In the genomic region with DNA sequence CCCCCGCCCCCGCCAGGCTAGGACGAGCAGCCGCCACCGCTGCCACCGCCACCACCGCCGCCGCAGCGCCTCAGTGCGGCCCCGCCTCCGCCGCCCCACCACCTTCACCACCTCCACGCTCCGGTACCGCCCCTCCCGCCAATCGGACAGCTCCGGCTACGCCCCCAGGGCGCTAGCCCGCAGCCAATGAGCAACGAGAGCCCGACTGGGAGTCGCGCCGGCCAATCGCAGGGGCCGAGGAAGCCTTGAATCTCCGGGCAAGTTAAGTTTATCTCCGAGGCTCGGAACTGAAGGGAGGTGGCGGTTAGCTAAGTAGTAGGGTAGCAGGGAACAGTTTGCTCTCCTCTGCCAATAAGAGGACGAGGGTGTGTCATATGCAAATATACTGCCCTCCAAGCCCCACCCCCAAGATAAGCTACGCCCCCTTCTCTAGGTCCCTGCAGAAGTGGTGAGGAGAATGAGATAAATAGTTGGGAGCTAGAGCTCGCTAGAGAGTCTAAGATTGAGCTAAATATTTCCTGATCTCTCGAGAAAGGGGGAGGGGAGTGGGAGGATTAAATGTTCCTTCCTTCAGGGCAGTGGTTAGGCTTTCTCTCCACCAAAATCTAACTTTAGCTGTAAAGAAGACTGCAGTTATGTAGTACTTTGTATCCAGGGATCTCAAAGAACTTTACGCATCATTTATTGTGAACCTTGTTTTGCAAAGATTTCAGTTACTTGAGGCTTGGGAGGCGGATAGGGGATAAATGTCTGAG, we compare ENCODE assay signal across 8 cellular contexts. TPM values are rescaled to one million over a fixed set of nuclear protein-coding genes. Genes with fewer than 3 reads are reported as not detected.
A peak's percentile ranks its signal among the peaks of the same experiment; 100 is the strongest.
DNase-seq lines count a peak whose midpoint lies in the region; ATAC-seq, FAIRE-seq and TF ChIP-seq lines count a peak whose summit lies in the region.

A gene with protein sequence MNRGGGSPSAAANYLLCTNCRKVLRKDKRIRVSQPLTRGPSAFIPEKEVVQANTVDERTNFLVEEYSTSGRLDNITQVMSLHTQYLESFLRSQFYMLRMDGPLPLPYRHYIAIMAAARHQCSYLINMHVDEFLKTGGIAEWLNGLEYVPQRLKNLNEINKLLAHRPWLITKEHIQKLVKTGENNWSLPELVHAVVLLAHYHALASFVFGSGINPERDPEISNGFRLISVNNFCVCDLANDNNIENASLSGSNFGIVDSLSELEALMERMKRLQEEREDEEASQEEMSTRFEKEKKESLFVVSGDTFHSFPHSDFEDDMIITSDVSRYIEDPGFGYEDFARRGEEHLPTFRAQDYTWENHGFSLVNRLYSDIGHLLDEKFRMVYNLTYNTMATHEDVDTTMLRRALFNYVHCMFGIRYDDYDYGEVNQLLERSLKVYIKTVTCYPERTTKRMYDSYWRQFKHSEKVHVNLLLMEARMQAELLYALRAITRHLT (minus strand): TSS at position 77 of the 755 bp plus-strand sequence. CDS start 342 bp downstream, outside the sequence.

- H3K27me3 Mint-ChIP-seq in T-cell = no peaks in the 10 kb centered on the region

- H3K4me3 Mint-ChIP-seq in T-cell = peak within 1 kb of the TSS in 1 of 3 donors; percentile 93

- ATAC-seq in HG02798 (IDR thresholded peaks at IDR 0.05; ENCODE audit: poor library complexity, unreplicated experiment) (peak; percentile 97), T-cell (replicated peaks in 1 of 4) (peak; percentile 86 to 90 (median 88))

- POLR2A ChIA-PET in T-cell (lab: Charles Lee) = interaction anchor here (0.5 to 2.5 kb wide), 31 partner anchors 10 to 558 kb away, joined by 3 to 30 read pairs (median 4); a partner anchor contains a TSS

- H3K4me1 Mint-ChIP-seq in T-cell = peaks cover 58 to 68% (median 61%) of the 10 kb centered on the region in 3 donors

- H3K9me3 Mint-ChIP-seq in T-cell = no peaks in the 10 kb centered on the region

- peak within 1 kb of the TSS; percentile 79 for H2AFZ ChIP-seq in parathyroid adenoma

- H3K27ac ChIP-seq in parathyroid adenoma (peak within 1 kb of the TSS; percentile 94), tibial artery (peak within 1 kb of the TSS; percentile 93 to 94)

- peak within 1 kb of the TSS; percentile 93 for H3K9ac ChIP-seq in adipocyte (ENCODE audit: low read length)
- peak within 1 kb of the TSS; percentile 1 for H3K9ac ChIP-seq in parathyroid adenoma

- DNase-seq in GM12891 (ENCODE audit: insufficient read length, low spot score) (peak; percentile 78), NCI-H1436 (lab: John Stamatoyannopoulos, UW) (peak; percentile 99), T-cell (peak; percentile 95 to 99 (median 99)), adipocyte (ENCODE audit: low read depth) (peak; percentile 100), cardiac septum (ENCODE audit: low spot score) (peak; percentile 100), tibial artery (peak; percentile 99)

- peak; percentile 86 for TF ChIP-seq POLR2A in GM12891 (IDR thresholded peaks at IDR 0.05; ENCODE audit: low read depth, low read length)

- no peaks in the 10 kb centered on the region for H3K36me3 ChIP-seq in adipocyte (ENCODE audit: control insufficient read depth, insufficient read depth, low read length, severe bottlenecking)
- H3K36me3 ChIP-seq in parathyroid adenoma (ENCODE audit: control insufficient read depth, insufficient read depth, low read length) = no peaks in the 10 kb centered on the region
- H3K36me3 ChIP-seq in tibial artery = no peaks in the 10 kb centered on the region

- peak within 1 kb of the TSS; percentile 83 to 88 for H3K27ac Mint-ChIP-seq in T-cell

- intact Hi-C loops in cardiac septum (cut with DNase I) (loop anchor here (1.0 to 10.0 kb wide), 4 partner anchors 79 to 476 kb away; no protein-coding TSS in a partner anchor), tibial artery (cut with DNase I; ENCODE audit: low total_unique reads) (loop anchor here (5.0 to 10.0 kb wide), 2 partner anchors 476 to 533 kb away; no protein-coding TSS in a partner anchor)

- H3K4me2 ChIP-seq in parathyroid adenoma (ENCODE audit: low read length) = peak within 1 kb of the TSS; percentile 81

- peak; percentile 99 for FAIRE-seq in GM12891 (lab: Jason Lieb, UNC)

- H3K4me1 ChIP-seq in adipocyte (ENCODE audit: control insufficient read depth, insufficient read depth, low read length) = peaks cover 29% of the 10 kb centered on the region
- H3K4me1 ChIP-seq in parathyroid adenoma = peaks cover 4% of the 10 kb centered on the region
- H3K4me1 ChIP-seq in tibial artery = peaks cover 0 to 39% (median 19%) of the 10 kb centered on the region in 4 donors

- no peaks in the 10 kb centered on the region for H3K79me2 ChIP-seq in parathyroid adenoma

- H3K4me3 ChIP-seq in adipocyte (ENCODE audit: low read length) (peak within 1 kb of the TSS; percentile 96), parathyroid adenoma (ENCODE audit: low read depth, low read length) (peak within 1 kb of the TSS; percentile 72), tibial artery (peak within 1 kb of the TSS; percentile 96 to 97)

- H3K27me3 ChIP-seq in adipocyte (replicated peaks; ENCODE audit: control insufficient read depth, insufficient read depth, low read length) = no peaks in the 10 kb centered on the region
- no peaks in the 10 kb centered on the region for H3K27me3 ChIP-seq in parathyroid adenoma (ENCODE audit: control insufficient read depth, insufficient read depth, low read length)
- no peaks in the 10 kb centered on the region for H3K27me3 ChIP-seq in tibial artery

- H3K36me3 Mint-ChIP-seq in T-cell = peaks cover under 1% of the 10 kb centered on the region

- H3K9me3 ChIP-seq in adipocyte (ENCODE audit: control insufficient read depth, low read length) (no peaks in the 10 kb centered on the region), parathyroid adenoma (ENCODE audit: control insufficient read depth, low read length) (no peaks in the 10 kb centered on the region), tibial artery (no peaks in the 10 kb centered on the region)

- TF ChIP-seq CTCF in parathyroid adenoma (IDR thresholded peaks at IDR 0.05) = peak; percentile 9
- no peak for TF ChIP-seq CTCF in tibial artery (IDR thresholded peaks at IDR 0.05)

- CTCF ChIA-PET in T-cell (lab: Charles Lee) = interaction anchor here (0.6 to 4.3 kb wide), 41 partner anchors 10 to 1436 kb away, joined by 3 to 38 read pairs (median 4); a partner anchor contains a TSS

TF ChIP-seq in GM12891, 5 proteins besides CTCF, POLR2A, EP300 and RAD21:
- TF ChIP-seq SPI1 (IDR thresholded peaks at IDR 0.05; ENCODE audit: low read depth, low read length) (0 out of 2 replicates have a peak, but pooled peaks have one; percentile 3), POU2F2 (IDR thresholded peaks at IDR 0.05; ENCODE audit: low read depth, low read length) (peak; percentile 94), POLR2AphosphoS5 (IDR thresholded peaks at IDR 0.05; ENCODE audit: low read depth, low read length) (peak; percentile 76), PAX5 (IDR thresholded peaks at IDR 0.05; ENCODE audit: insufficient read depth, low read length, severe bottlenecking) (no peak), TAF1 (IDR thresholded peaks at IDR 0.05; ENCODE audit: low read depth, low read length) (peak; percentile 20; the same call in 1 of the 2 replicates)
TF ChIP-seq in GM12891: peak in this region for 4.

RNA-seq across cellular contexts. Expression of the gene that starts here (rescaled TPM):
- 2.4 TPM for polyA plus RNA-seq in GM12891 (2012; ENCODE audit: low read depth, missing spikeins)
- total RNA-seq in T-cell = 100 to 1,000 TPM in 3 of 5 donors, 10 to 100 TPM in 2; 61.5 to 150 (median 132) TPM
- total RNA-seq in cardiac septum = 10.6 TPM

Comparison
In these comparisons a context has a peak if more than half of its experiments do, and no peak if none do; other contexts are left out.
1. Peak in every context shown above with its lines: DNase-seq, ATAC-seq, H3K4me3 ChIP-seq and H3K27ac ChIP-seq.